Comparison of ENCODE assay signal across 25 cellular contexts in genomic region chr1:84048820-84049219, GRCh38. TPM values are rescaled to one million over a fixed set of nuclear protein-coding genes. Genes with fewer than 3 reads are reported as not detected.
DNase-seq lines count a peak whose midpoint lies in the region; ATAC-seq, FAIRE-seq and TF ChIP-seq lines count a peak whose summit lies in the region.
"Had no signal": no experiment of that assay in that cellular context is flagged by ENCODE, and none has a peak within 500 bp of the region (broad histone marks: within the 10 kb centered on the region; RNA-seq: fewer than 3 reads in every experiment).

No MANE protein-coding gene starts in this region.

- H3K23ac ChIP-seq in IMR-90 (ENCODE audit: low read depth, low read length) = no peak overlapping the region

- dilution Hi-C loops in IMR-90 (cut with HindIII; ENCODE audit: low sequenced_read_pairs, unreplicated experiment) = no loop called here

- no peak overlapping the region for H2AK5ac ChIP-seq in IMR-90 (ENCODE audit: low read depth, low read length)

- no peak overlapping the region for H2BK120ac ChIP-seq in IMR-90 (ENCODE audit: low read depth, low read length)

- H3K27me3 Mint-ChIP-seq in T-helper 17 cell = peaks cover 20% of the 10 kb centered on the region
- H3K27me3 Mint-ChIP-seq in stimulated activated naive CD8-positive, alpha-beta T cell treated with anti-CD3 and anti-CD28 coated beads, Interleukin-15, amount 100 ng/mL, for 72 hours = no peaks in the 10 kb centered on the region

- no peak for TF ChIP-seq EP300 in A549 (IDR thresholded peaks at IDR 0.05)

- H2BK20ac ChIP-seq in IMR-90 (ENCODE audit: low read depth, low read length) = no peak overlapping the region

- POLR2A ChIA-PET in A549 (lab: Yijun Ruan, JAX) (no interaction called here), HCT116 (lab: Charles Lee) (no interaction called here), IMR-90 (lab: Charles Lee; ENCODE audit: unreplicated experiment) (no interaction called here)

- no peak overlapping the region for H3K18ac ChIP-seq in IMR-90 (ENCODE audit: low read depth, low read length)

- H2BK15ac ChIP-seq in IMR-90 (ENCODE audit: low read depth, low read length) = no peak overlapping the region

- H3K36me3 ChIP-seq in HCT116 (ENCODE audit: control insufficient read depth in 1 of 2, insufficient read depth in 2 of 2, low read length in 2 of 2) (no peaks in the 10 kb centered on the region), IMR-90 (ENCODE audit: control insufficient read depth, insufficient read depth, low read length) (no peaks in the 10 kb centered on the region)
- H3K36me3 ChIP-seq: BE2C, BLaER1 had no signal

- H3K79me1 ChIP-seq in IMR-90 (ENCODE audit: low read depth in 1 of 2, low read length in 2 of 2) = no peaks in the 10 kb centered on the region

- peak overlapping the region; percentile 19 for H3K27ac Mint-ChIP-seq in T-helper 17 cell
- H3K27ac Mint-ChIP-seq in stimulated activated naive CD8-positive, alpha-beta T cell treated with anti-CD3 and anti-CD28 coated beads, Interleukin-15, amount 100 ng/mL, for 72 hours = no peak overlapping the region
- H3K27ac Mint-ChIP-seq: CD14-positive monocyte; CD4-positive, alpha-beta memory T cell; CD4-positive, CD25-positive, alpha-beta regulatory T cell; CD8-positive, alpha-beta memory T cell had no signal

- TF ChIP-seq RAD21 in A549 (conservative IDR thresholded peaks at IDR 0.05 in 1 of 2, IDR thresholded peaks at IDR 0.05 in 1 of 2) (no peak), HCT116 (IDR thresholded peaks at IDR 0.05; ENCODE audit: low read depth) (no peak), IMR-90 (IDR thresholded peaks at IDR 0.05; ENCODE audit: low read length) (no peak)

- H3K56ac ChIP-seq in IMR-90 (ENCODE audit: extremely low read depth, insufficient read depth, low read length) = no peak overlapping the region

- H4K5ac ChIP-seq in IMR-90 (ENCODE audit: low read depth, low read length) = no peak overlapping the region

- H2AFZ ChIP-seq in HCT116 (ENCODE audit: low read depth, low read length, poor library complexity, severe bottlenecking) (peak overlapping the region; percentile 16), IMR-90 (replicated peaks; ENCODE audit: low read length, poor library complexity) (no peak overlapping the region)

- no peaks in the 10 kb centered on the region; the same call in 1 of the 2 replicates for H3K9me2 ChIP-seq in HCT116 (ENCODE audit: insufficient read depth)

- H3K4me2 ChIP-seq in A549 = peak overlapping the region; percentile 26; the same call in 1 of the 3 replicates
- H3K4me2 ChIP-seq in HCT116 (ENCODE audit: low read length) = no peak overlapping the region
- no peak overlapping the region for H3K4me2 ChIP-seq in IMR-90 (ENCODE audit: low read depth, low read length)
- H3K4me2 ChIP-seq: BLaER1 had no signal

- H3K79me2 ChIP-seq in HCT116 (ENCODE audit: insufficient read depth, low read length) = no peaks in the 10 kb centered on the region

- H3K4ac ChIP-seq in IMR-90 (ENCODE audit: low read depth, low read length) = no peak overlapping the region

- no peak overlapping the region for H2BK5ac ChIP-seq in IMR-90 (ENCODE audit: low read depth, low read length, poor library complexity, severe bottlenecking)

- WGBS in A549 (ENCODE audit: missing lambda C conversion rate) = 26% methylated on average over 2 of the region's 2 CpGs
- WGBS in IMR-90 (ENCODE audit: extremely low coverage in 2 of 2, insufficient read length in 1 of 2), 2 experiments = no CpG with 5 or more reads among the region's 2 CpGs

- H3K4me1 Mint-ChIP-seq in T-helper 17 cell = no peaks in the 10 kb centered on the region
- H3K4me1 Mint-ChIP-seq in stimulated activated naive CD8-positive, alpha-beta T cell treated with anti-CD3 and anti-CD28 coated beads, Interleukin-15, amount 100 ng/mL, for 72 hours = no peaks in the 10 kb centered on the region
- H3K4me1 Mint-ChIP-seq: CD4-positive, alpha-beta memory T cell; CD4-positive, CD25-positive, alpha-beta regulatory T cell; CD8-positive, alpha-beta memory T cell had no signal

- no peak overlapping the region for H3K4me3 Mint-ChIP-seq in T-helper 17 cell
- H3K4me3 Mint-ChIP-seq in stimulated activated naive CD8-positive, alpha-beta T cell treated with anti-CD3 and anti-CD28 coated beads, Interleukin-15, amount 100 ng/mL, for 72 hours = no peak overlapping the region
- H3K4me3 Mint-ChIP-seq: CD14-positive monocyte; CD4-positive, alpha-beta memory T cell; CD4-positive, CD25-positive, alpha-beta regulatory T cell; CD8-positive, alpha-beta memory T cell had no signal

- DNase-seq in A549 (ENCODE audit: low read depth in 1 of 2, low spot score in 1 of 2) = no peak
- DNase-seq in HCT116 (ENCODE audit: low read depth, low spot score) = no peak
- no peak for DNase-seq in IMR-90
- no peak for DNase-seq in T-helper 17 cell
- DNase-seq in stimulated activated naive CD8-positive, alpha-beta T cell treated with anti-CD3 and anti-CD28 coated beads, Interleukin-15, amount 100 ng/mL, for 72 hours = no peak
- DNase-seq in 8988T = no peak
- no peak for DNase-seq in NCI-H2171 treated with DMSO at 0.1 percent for 48 hours (lab: John Stamatoyannopoulos, UW)
- DNase-seq: ACHN; BE2C; C1 segment of cervical spinal cord; CD4-positive, alpha-beta memory T cell; CD4-positive, CD25-positive, alpha-beta regulatory T cell; CD8-positive, alpha-beta memory T cell; COR-L47; DMS 273 treated with DMSO at 0.1 percent for 48 hours; DMS153; DMS53; DMS79 treated with DMSO at 0.1 percent for 48 hours; GF-D8 had no signal

- intact Hi-C loops in HCT116 (cut with micrococcal nuclease) = no loop called here
- intact Hi-C loops in IMR-90 (cut with micrococcal nuclease) = no loop called here

- no peaks in the 10 kb centered on the region for H3K4me1 ChIP-seq in A549
- H3K4me1 ChIP-seq in HCT116 (ENCODE audit: control insufficient read depth in 1 of 2, insufficient read depth in 2 of 2, low read length in 2 of 2) = no peaks in the 10 kb centered on the region
- no peaks in the 10 kb centered on the region for H3K4me1 ChIP-seq in IMR-90 (ENCODE audit: control insufficient read depth, insufficient read depth, low read length)
- H3K4me1 ChIP-seq: BE2C, BLaER1 had no signal

- no peaks in the 10 kb centered on the region for H3K36me3 Mint-ChIP-seq in T-helper 17 cell (ENCODE audit: low read depth)
- H3K36me3 Mint-ChIP-seq: CD14-positive monocyte; CD4-positive, alpha-beta memory T cell; CD4-positive, CD25-positive, alpha-beta regulatory T cell; CD8-positive, alpha-beta memory T cell had no signal

- no peaks in the 10 kb centered on the region for H4K20me1 ChIP-seq in HCT116 (ENCODE audit: insufficient read depth)
- no peaks in the 10 kb centered on the region for H4K20me1 ChIP-seq in IMR-90 (ENCODE audit: insufficient read depth, low read length)
- H4K20me1 ChIP-seq: BLaER1 had no signal

- FAIRE-seq in A549 (lab: Jason Lieb, UNC) = no peak
- FAIRE-seq: G401.6, GM12891, GM19239 had no signal

- no peak overlapping the region for H3K27ac ChIP-seq in A549
- H3K27ac ChIP-seq in HCT116 (ENCODE audit: low read depth, low read length) = no peak overlapping the region
- H3K27ac ChIP-seq in IMR-90 (ENCODE audit: insufficient read depth, low read length) = no peak overlapping the region
- H3K27ac ChIP-seq: BLaER1 had no signal

- TF ChIP-seq POLR2A in A549 (IDR thresholded peaks at IDR 0.05; ENCODE audit: low read length) = no peak
- TF ChIP-seq POLR2A in HCT116 (IDR thresholded peaks at IDR 0.05; ENCODE audit: borderline replicate concordance, extremely low read depth, insufficient read depth, insufficient read length) = no peak
- TF ChIP-seq POLR2A in IMR-90 (IDR thresholded peaks at IDR 0.05; ENCODE audit: low read depth, low read length) = no peak

- no peak overlapping the region for H4K8ac ChIP-seq in IMR-90 (ENCODE audit: low read depth in 2 of 2, low read length in 2 of 2)

- no peak overlapping the region for H3K14ac ChIP-seq in IMR-90 (replicated peaks; ENCODE audit: low read depth, low read length)

- no peaks in the 10 kb centered on the region for H3K9me3 Mint-ChIP-seq in stimulated activated naive CD8-positive, alpha-beta T cell treated with anti-CD3 and anti-CD28 coated beads, Interleukin-15, amount 100 ng/mL, for 72 hours
- H3K9me3 Mint-ChIP-seq: CD4-positive, alpha-beta memory T cell; CD8-positive, alpha-beta memory T cell had no signal

- in situ Hi-C loops in IMR-90 (cut with MboI; ENCODE audit: low sequenced_read_pairs) = no loop called here

- H3K4me3 ChIP-seq in A549 = no peak overlapping the region
- H3K4me3 ChIP-seq in HCT116 (replicated peaks in 1 of 2; ENCODE audit: low read depth in 1 of 2, low read length in 2 of 2) = no peak overlapping the region
- no peak overlapping the region for H3K4me3 ChIP-seq in IMR-90 (ENCODE audit: insufficient read depth, low read depth, low read length)
- H3K4me3 ChIP-seq: BLaER1 had no signal

- BruUV-seq in HCT116 (replicated peaks; lab: Mats Ljungman, UMichigan) (no TSS peak), IMR-90 (replicated peaks; lab: Mats Ljungman, UMichigan) (no TSS peak)

- H3K9ac ChIP-seq in HCT116 (ENCODE audit: low read length) = no peak overlapping the region
- H3K9ac ChIP-seq in IMR-90 (ENCODE audit: low read depth, low read length) = no peak overlapping the region
- H3K9ac ChIP-seq: BLaER1 had no signal

- no peak for ATAC-seq in A549
- ATAC-seq in HCT116 = no peak
- ATAC-seq in IMR-90 (ENCODE audit: low read depth) = no peak
- ATAC-seq in T-helper 17 cell = no peak
- no peak for ATAC-seq in stimulated activated naive CD8-positive, alpha-beta T cell treated with anti-CD3 and anti-CD28 coated beads, Interleukin-15, amount 100 ng/mL, for 72 hours
- no peak for ATAC-seq in HG03565 (IDR thresholded peaks at IDR 0.05; ENCODE audit: unreplicated experiment)

- RAD21 ChIA-PET in HCT116 (lab: Charles Lee; ENCODE audit: low non-redundant PET in 1 of 2, low total read pairs in 2 of 2, uncharacterized antibody in 2 of 2, unreplicated experiment in 2 of 2) = no interaction called here

- H4K91ac ChIP-seq in IMR-90 (ENCODE audit: insufficient read depth, low read depth, low read length) = no peak overlapping the region

- TF ChIP-seq CTCF in A549 (IDR thresholded peaks at IDR 0.05) (no peak), HCT116 (IDR thresholded peaks at IDR 0.05 in 2 of 3, conservative IDR thresholded peaks at IDR 0.05 in 1 of 3; ENCODE audit: borderline replicate concordance in 1 of 3, insufficient read depth in 1 of 3, low read depth in 2 of 3, low read length in 2 of 3) (no peak), IMR-90 (conservative IDR thresholded peaks at IDR 0.05; ENCODE audit: low read depth, low read length) (no peak)

- H2AK9ac ChIP-seq in IMR-90 (replicated peaks; ENCODE audit: low read depth, low read length, poor library complexity) = no peak overlapping the region

- no peaks in the 10 kb centered on the region for H3K9me1 ChIP-seq in IMR-90 (ENCODE audit: insufficient read depth, low read length)

- CTCF ChIA-PET in A549 (lab: Yijun Ruan, JAX) = no interaction called here
- CTCF ChIA-PET in HCT116 (lab: Charles Lee) = no interaction called here
- CTCF ChIA-PET in IMR-90 (lab: Yijun Ruan, JAX) = no interaction called here

- H3K9me3 ChIP-seq in A549 (no peaks in the 10 kb centered on the region), HCT116 (ENCODE audit: control insufficient read depth in 1 of 2, insufficient read depth in 1 of 2, low read depth in 1 of 2, low read length in 2 of 2) (no peaks in the 10 kb centered on the region), IMR-90 (ENCODE audit: control insufficient read depth, insufficient read depth, low read length) (no peaks in the 10 kb centered on the region), T-helper 17 cell (ENCODE audit: control insufficient read depth, low read length, poor library complexity, severe bottlenecking) (no peaks in the 10 kb centered on the region)
- H3K9me3 ChIP-seq: BE2C, BLaER1 had no signal

- H3K27me3 ChIP-seq in HCT116 (ENCODE audit: insufficient read depth, low read length) = no peaks in the 10 kb centered on the region
- no peaks in the 10 kb centered on the region for H3K27me3 ChIP-seq in IMR-90 (ENCODE audit: control insufficient read depth, insufficient read depth, low read length)
- H3K27me3 ChIP-seq: BE2C, BLaER1 had no signal

RNA-seq across cellular contexts. Expression of gene TTLL7, which starts 49.9 kb away (rescaled TPM):
- polyA plus RNA-seq in A549 (2011; rRNA removed) (5.7 and 6.1 TPM in 2 replicates), A549 (2017; fragmentation: RNase III; extraction: RNeasy Plus Mini Kit Qiagen cat#74134 plus additional on column Dnase treatment) (1.6 to 2.3 TPM (median 1.8 TPM) in 3 replicates), IMR-90 (2012; rRNA removed) (4.2 and 5.7 TPM in 2 replicates)
- polyA plus RNA-seq in A549 (2012; cell fraction: cytosol; rRNA removed) = 0.89 and 1.1 TPM in 2 replicates
- 0.81 and 1.5 TPM in 2 replicates for polyA plus RNA-seq in A549 (2012; cell fraction: nucleus; rRNA removed)
- polyA minus RNA-seq in A549 (2011; rRNA and poly(A)+ RNA removed) = 2.4 and 2.7 TPM in 2 replicates
- total RNA-seq in HCT116 (2021; ENCODE audit: unreplicated experiment) (21.2 TPM), IMR-90 (2012; rRNA removed) (8.1 and 13.3 TPM in 2 replicates), T-helper 17 cell (1 to 10 TPM in 1 of 2 donors, under 1 TPM in 1; 0.60 to 1.5 TPM)
- 4.6 and 7.8 TPM in 2 replicates for polyA plus RNA-seq in HCT116 (2012)
- 1.4 and 1.5 TPM in 2 replicates for polyA plus RNA-seq in IMR-90 (2012; cell fraction: cytosol; rRNA removed)
- 3.4 and 23.3 TPM in 2 replicates for polyA plus RNA-seq in IMR-90 (2012; cell fraction: nucleus; rRNA removed; ENCODE audit: low replicate concordance)
